ENCODE assay signal across 9 cellular contexts in the genomic region with DNA sequence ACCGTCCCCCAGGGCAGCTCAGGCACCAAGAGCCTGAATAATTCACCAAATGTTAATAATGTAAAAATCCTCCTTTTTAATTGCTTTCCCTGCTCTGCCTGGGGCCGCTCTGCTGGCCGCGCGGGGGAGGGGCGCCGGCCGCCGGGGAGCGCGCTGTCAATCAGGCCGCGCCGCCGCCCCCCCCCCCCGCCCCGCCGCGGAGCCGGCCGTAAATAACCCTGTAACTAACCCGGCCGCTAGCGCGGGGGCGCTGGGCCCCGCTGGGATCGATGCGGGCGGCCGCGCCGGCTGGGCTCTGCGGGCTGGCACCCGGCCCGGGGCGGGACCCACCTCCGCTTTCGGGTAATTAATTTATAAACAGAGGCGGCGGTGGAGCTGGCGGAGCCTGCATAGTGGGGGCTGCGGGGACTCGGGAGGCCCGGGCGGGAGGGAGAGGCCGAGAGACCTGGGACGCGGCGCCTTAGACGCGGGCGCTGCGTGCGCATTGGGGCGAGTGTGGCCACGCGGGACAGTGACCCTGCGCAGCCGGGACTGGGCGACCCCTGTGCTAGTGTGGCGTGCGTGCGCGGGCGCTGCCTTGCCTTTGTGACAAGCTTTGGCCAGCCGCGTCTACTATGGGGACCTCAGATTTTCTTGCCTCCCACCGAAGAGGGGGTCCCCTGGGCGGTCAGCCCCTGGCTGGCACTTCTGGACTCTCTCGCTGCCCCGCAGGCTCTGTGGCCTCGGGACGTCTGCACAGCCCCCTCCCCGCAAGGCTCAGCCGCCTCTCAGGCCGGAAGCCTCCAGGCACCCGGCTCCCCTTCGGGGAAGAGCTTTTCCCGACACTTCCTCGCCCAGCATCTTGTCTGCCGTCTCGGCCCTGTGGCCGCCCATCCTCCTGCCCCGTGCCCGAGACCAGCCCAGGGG. TPM values are rescaled to one million over a fixed set of nuclear protein-coding genes. Genes with fewer than 3 reads are reported as not detected.
A peak's percentile ranks its signal among the peaks of the same experiment; 100 is the strongest.
DNase-seq lines count a peak whose midpoint lies in the region; ATAC-seq, FAIRE-seq and TF ChIP-seq lines count a peak whose summit lies in the region.
"Had no signal": no experiment of that assay in that cellular context is flagged by ENCODE, and none has a peak within 500 bp of the region (broad histone marks: within the 10 kb centered on the region; RNA-seq: fewer than 3 reads in every experiment).

No MANE protein-coding gene starts in this region.

- no peak overlapping the region for H3K9ac ChIP-seq in stomach smooth muscle (ENCODE audit: low read length in 2 of 2)

- H3K27me3 ChIP-seq in bronchial epithelial cell (ENCODE audit: control insufficient read depth, insufficient read depth, low read length) = peaks cover 23% of the 10 kb centered on the region
- H3K27me3 ChIP-seq in stomach smooth muscle (ENCODE audit: control insufficient read depth in 1 of 2, insufficient read depth in 2 of 2, low read length in 2 of 2) = peaks cover 25 to 68% of the 10 kb centered on the region in 2 donors

- peaks cover 53% of the 10 kb centered on the region for H3K4me1 ChIP-seq in stomach smooth muscle (ENCODE audit: control insufficient read depth, insufficient read depth, low read length)

- ATAC-seq in stimulated activated naive CD8-positive, alpha-beta T cell treated with anti-CD3 and anti-CD28 coated beads, Interleukin-15, Interleukin-2, amounts not matched to agents 100 U/mL and 50 U/mL, for 24 hours = no peak
- ATAC-seq in left colon (peak; percentile 11), GM18502 (IDR thresholded peaks at IDR 0.05; ENCODE audit: poor library complexity, unreplicated experiment) (no peak), HG03432 (IDR thresholded peaks at IDR 0.05; ENCODE audit: unreplicated experiment) (no peak)

- H3K27ac ChIP-seq in stomach smooth muscle (ENCODE audit: low read length) = peak overlapping the region; percentile 37

- no peaks in the 10 kb centered on the region for H3K9me3 Mint-ChIP-seq in stimulated activated naive CD8-positive, alpha-beta T cell treated with anti-CD3 and anti-CD28 coated beads, Interleukin-15, Interleukin-2, amounts not matched to agents 100 ng/mL and 50 ng/mL, for 24 hours

- no peak for FAIRE-seq in bronchial epithelial cell (lab: Jason Lieb, UNC)
- FAIRE-seq: colon had no signal

- no peak overlapping the region for H3K27ac Mint-ChIP-seq in stimulated activated naive CD8-positive, alpha-beta T cell treated with anti-CD3 and anti-CD28 coated beads, Interleukin-15, Interleukin-2, amounts not matched to agents 100 ng/mL and 50 ng/mL, for 24 hours

- H3K36me3 ChIP-seq in bronchial epithelial cell (ENCODE audit: control insufficient read depth, insufficient read depth, low read length) (no peaks in the 10 kb centered on the region), stomach smooth muscle (ENCODE audit: control insufficient read depth in 2 of 2, insufficient read depth in 2 of 2, low read length in 2 of 2) (no peaks in the 10 kb centered on the region)

- intact Hi-C loops in left colon (cut with DNase I, micrococcal nuclease) = no loop called here

- peak overlapping the region; percentile 35 for H3K4me3 Mint-ChIP-seq in stimulated activated naive CD8-positive, alpha-beta T cell treated with anti-CD3 and anti-CD28 coated beads, Interleukin-15, Interleukin-2, amounts not matched to agents 100 ng/mL and 50 ng/mL, for 24 hours

- no peaks in the 10 kb centered on the region for H3K9me3 ChIP-seq in stomach smooth muscle (ENCODE audit: control insufficient read depth in 2 of 2, low read length in 2 of 2)

- H3K36me3 Mint-ChIP-seq in stimulated activated naive CD8-positive, alpha-beta T cell treated with anti-CD3 and anti-CD28 coated beads, Interleukin-15, Interleukin-2, amounts not matched to agents 100 ng/mL and 50 ng/mL, for 24 hours (ENCODE audit: low read depth) = peaks cover 6% of the 10 kb centered on the region

- no peak for DNase-seq in stimulated activated naive CD8-positive, alpha-beta T cell treated with anti-CD3 and anti-CD28 coated beads, Interleukin-15, Interleukin-2, amounts not matched to agents 100 U/mL and 50 U/mL, for 24 hours
- DNase-seq in NCI-H82 treated with DMSO at 0.1 percent for 48 hours (lab: John Stamatoyannopoulos, UW; ENCODE audit: unreplicated experiment) (peak; percentile 71), bronchial epithelial cell (ENCODE audit: low read depth) (no peak), left colon (peak in 1 of 2 donors; percentile 57)

- no peak for TF ChIP-seq CTCF in bronchial epithelial cell (IDR thresholded peaks at IDR 0.05; ENCODE audit: insufficient read depth, low read length, severe bottlenecking)

- peaks cover 9% of the 10 kb centered on the region for H3K4me1 Mint-ChIP-seq in stimulated activated naive CD8-positive, alpha-beta T cell treated with anti-CD3 and anti-CD28 coated beads, Interleukin-15, Interleukin-2, amounts not matched to agents 100 ng/mL and 50 ng/mL, for 24 hours (ENCODE audit: low read depth)

- H3K4me3 ChIP-seq in bronchial epithelial cell (ENCODE audit: low read depth, low read length) (peak overlapping the region; percentile 25), stomach smooth muscle (ENCODE audit: low read length in 2 of 2) (peak overlapping the region; percentile 31 to 65)

- H3K27me3 Mint-ChIP-seq in stimulated activated naive CD8-positive, alpha-beta T cell treated with anti-CD3 and anti-CD28 coated beads, Interleukin-15, Interleukin-2, amounts not matched to agents 100 ng/mL and 50 ng/mL, for 24 hours = peaks cover 21% of the 10 kb centered on the region

RNA-seq across cellular contexts. Expression of gene SAMD11, which starts 16.7 kb away (rescaled TPM):
- total RNA-seq in bronchial epithelial cell = 0.51 and 0.53 TPM in 2 replicates
- total RNA-seq in left colon = 1 to 10 TPM; 1.6 to 5.1 TPM

RNA-seq across cellular contexts. Expression of gene NOC2L, which starts 18.7 kb away (rescaled TPM):
- total RNA-seq in bronchial epithelial cell = 116 and 128 TPM in 2 replicates
- 10 to 100 TPM; 42.8 to 48.5 TPM for total RNA-seq in left colon

RNA-seq across cellular contexts. Expression of gene KLHL17, which starts 20.0 kb away (rescaled TPM):
- 4.5 and 6.8 TPM in 2 replicates for total RNA-seq in bronchial epithelial cell
- total RNA-seq in left colon = 10 to 100 TPM in 1 of 2 donors, 1 to 10 TPM in 1; 9.9 to 13.1 TPM

RNA-seq across cellular contexts. Expression of gene PLEKHN1, which starts 25.9 kb away (rescaled TPM):
- total RNA-seq in bronchial epithelial cell (1.6 and 5.4 TPM in 2 replicates), left colon (under 1 TPM; 0.58 to 0.95 TPM)

RNA-seq across cellular contexts. Expression of gene PERM1, which starts 41.5 kb away (rescaled TPM):
- under 0.01 TPM in 1 of 2 replicates, not detected in the other for total RNA-seq in bronchial epithelial cell
- total RNA-seq in left colon = under 1 TPM in 1 of 2 donors, not detected in 1; 0.14 TPM
